In genomic region chr17:2850991-2851390, GRCh38 we compare ENCODE assay signal across 21 cellular contexts.
"Had no signal": no experiment of that assay in that cellular context is flagged by ENCODE, and none has a peak within 500 bp of the region (broad histone marks: within the 10 kb centered on the region; RNA-seq: fewer than 3 reads in every experiment).

No MANE protein-coding gene starts in this region.

- H3K36me3 ChIP-seq: colonic mucosa, left ventricle myocardium inferior, tibial nerve, uterus had no signal

- H3K4me3 Mint-ChIP-seq: activated CD4-positive, alpha-beta T cell treated with anti-CD3 and anti-CD28 coated beads, Interleukin-2, amount 10 ng/mL, durations not matched to agents 24 days and 14 days; activated CD8-positive, alpha-beta T cell treated with anti-CD3 and anti-CD28 coated beads for 36 hours; activated naive CD8-positive, alpha-beta T cell treated with anti-CD3 and anti-CD28 coated beads, Interleukin-2, amount 10 ng/mL, durations not matched to agents 7 days and 5 days; activated T-cell treated with anti-CD3 and anti-CD28 coated beads, Interleukin-2, amount 50 U/mL, for 24 hours had no signal

- H3K36me3 Mint-ChIP-seq: activated naive CD8-positive, alpha-beta T cell treated with anti-CD3 and anti-CD28 coated beads, Interleukin-2, amount 10 ng/mL, durations not matched to agents 7 days and 5 days; brain had no signal

- FAIRE-seq: frontal cortex had no signal

- H3K27me3 ChIP-seq: colonic mucosa, uterus had no signal

- H3K9me3 Mint-ChIP-seq: activated CD4-positive, alpha-beta T cell treated with anti-CD3 and anti-CD28 coated beads, Interleukin-2, amount 10 ng/mL, durations not matched to agents 24 days and 14 days; activated CD8-positive, alpha-beta T cell treated with anti-CD3 and anti-CD28 coated beads for 36 hours; activated naive CD8-positive, alpha-beta T cell treated with anti-CD3 and anti-CD28 coated beads, Interleukin-2, amount 10 ng/mL, durations not matched to agents 7 days and 5 days; activated T-cell treated with anti-CD3 and anti-CD28 coated beads, Interleukin-2, amount 50 U/mL, for 24 hours; activated T-helper 2 cell treated with anti-CD3 and anti-CD28 coated beads, Interferon-gamma antibody, Interleukin-2, Interleukin-4, amounts not matched to agents 10 μg/mL and 5 μg/mL and 100 μg/mL, durations not matched to agents 14 hours and 24 hours and 36 hours had no signal

- H3K27ac Mint-ChIP-seq: activated CD4-positive, alpha-beta T cell treated with anti-CD3 and anti-CD28 coated beads, Interleukin-2, amount 10 ng/mL, durations not matched to agents 24 days and 14 days; activated CD8-positive, alpha-beta T cell treated with anti-CD3 and anti-CD28 coated beads for 36 hours; activated naive CD8-positive, alpha-beta T cell treated with anti-CD3 and anti-CD28 coated beads, Interleukin-2, amount 10 ng/mL, durations not matched to agents 7 days and 5 days; activated T-cell treated with anti-CD3 and anti-CD28 coated beads, Interleukin-2, amount 50 U/mL, for 24 hours; activated T-helper 2 cell treated with anti-CD3 and anti-CD28 coated beads, Interferon-gamma antibody, Interleukin-2, Interleukin-4, amounts not matched to agents 10 μg/mL and 5 μg/mL and 100 μg/mL, durations not matched to agents 14 hours and 24 hours and 36 hours; brain had no signal

- H3K4me3 ChIP-seq: colonic mucosa, left ventricle myocardium inferior, spleen, tibial nerve, uterus had no signal

- DNase-seq: activated CD4-positive, alpha-beta T cell treated with anti-CD3 and anti-CD28 coated beads, Interleukin-2, amount 10 ng/mL, durations not matched to agents 24 days and 14 days; activated CD8-positive, alpha-beta T cell treated with anti-CD3 and anti-CD28 coated beads for 36 hours; activated naive CD4-positive, alpha-beta T cell treated with Interleukin-2 at 50 U/mL for 16 hours; activated naive CD8-positive, alpha-beta T cell treated with anti-CD3 and anti-CD28 coated beads, Interleukin-2, amount 10 ng/mL, durations not matched to agents 7 days and 5 days; activated T-cell treated with anti-CD3 and anti-CD28 coated beads, Interleukin-2, amount 50 U/mL, for 24 hours; amygdala; central memory CD4-positive, alpha-beta T cell; colonic mucosa; hypothalamus; left ventricle myocardium inferior; mammary epithelial cell; retina; spleen; stimulated activated naive CD8-positive, alpha-beta T cell treated with anti-CD3 and anti-CD28 coated beads, Interleukin-15, Interleukin-2, amounts not matched to agents 100 U/mL and 50 U/mL, for 24 hours; T-helper 1 cell; T1000; uterus had no signal

- ATAC-seq: activated CD8-positive, alpha-beta T cell treated with anti-CD3 and anti-CD28 coated beads for 36 hours; stimulated activated naive CD8-positive, alpha-beta T cell treated with anti-CD3 and anti-CD28 coated beads, Interleukin-15, Interleukin-2, amounts not matched to agents 100 U/mL and 50 U/mL, for 24 hours had no signal
